1 cellular context compared by ENCODE assay signal in genomic region chr12:69243099-69244084, GRCh38.
A peak's percentile ranks its signal among the peaks of the same experiment; 100 is the strongest.
TF ChIP-seq lines count a peak whose summit lies in the region.

No MANE protein-coding gene starts in this region.

TF ChIP-seq in GM12878, 131 proteins besides CTCF, POLR2A, EP300 and RAD21 (continued from another document):
- no peak for TF ChIP-seq MTA3 (IDR thresholded peaks at IDR 0.05; ENCODE audit: borderline replicate concordance, low read length)
- TF ChIP-seq, protein P1, sequence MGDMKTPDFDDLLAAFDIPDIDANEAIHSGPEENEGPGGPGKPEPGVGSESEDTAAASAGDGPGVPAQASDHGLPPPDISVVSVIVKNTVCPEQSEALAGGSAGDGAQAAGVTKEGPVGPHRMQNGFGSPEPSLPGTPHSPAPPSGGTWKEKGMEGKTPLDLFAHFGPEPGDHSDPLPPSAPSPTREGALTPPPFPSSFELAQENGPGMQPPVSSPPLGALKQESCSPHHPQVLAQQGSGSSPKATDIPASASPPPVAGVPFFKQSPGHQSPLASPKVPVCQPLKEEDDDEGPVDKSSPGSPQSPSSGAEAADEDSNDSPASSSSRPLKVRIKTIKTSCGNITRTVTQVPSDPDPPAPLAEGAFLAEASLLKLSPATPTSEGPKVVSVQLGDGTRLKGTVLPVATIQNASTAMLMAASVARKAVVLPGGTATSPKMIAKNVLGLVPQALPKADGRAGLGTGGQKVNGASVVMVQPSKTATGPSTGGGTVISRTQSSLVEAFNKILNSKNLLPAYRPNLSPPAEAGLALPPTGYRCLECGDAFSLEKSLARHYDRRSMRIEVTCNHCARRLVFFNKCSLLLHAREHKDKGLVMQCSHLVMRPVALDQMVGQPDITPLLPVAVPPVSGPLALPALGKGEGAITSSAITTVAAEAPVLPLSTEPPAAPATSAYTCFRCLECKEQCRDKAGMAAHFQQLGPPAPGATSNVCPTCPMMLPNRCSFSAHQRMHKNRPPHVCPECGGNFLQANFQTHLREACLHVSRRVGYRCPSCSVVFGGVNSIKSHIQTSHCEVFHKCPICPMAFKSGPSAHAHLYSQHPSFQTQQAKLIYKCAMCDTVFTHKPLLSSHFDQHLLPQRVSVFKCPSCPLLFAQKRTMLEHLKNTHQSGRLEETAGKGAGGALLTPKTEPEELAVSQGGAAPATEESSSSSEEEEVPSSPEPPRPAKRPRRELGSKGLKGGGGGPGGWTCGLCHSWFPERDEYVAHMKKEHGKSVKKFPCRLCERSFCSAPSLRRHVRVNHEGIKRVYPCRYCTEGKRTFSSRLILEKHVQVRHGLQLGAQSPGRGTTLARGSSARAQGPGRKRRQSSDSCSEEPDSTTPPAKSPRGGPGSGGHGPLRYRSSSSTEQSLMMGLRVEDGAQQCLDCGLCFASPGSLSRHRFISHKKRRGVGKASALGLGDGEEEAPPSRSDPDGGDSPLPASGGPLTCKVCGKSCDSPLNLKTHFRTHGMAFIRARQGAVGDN (IDR thresholded peaks at IDR 0.05) = 0 out of 2 replicates have a peak, but pooled peaks have one; percentile 23
- TF ChIP-seq RUNX3 (IDR thresholded peaks at IDR 0.05; ENCODE audit: low read length) = peak; percentile 95
- TF ChIP-seq MEF2B (IDR thresholded peaks at IDR 0.05; ENCODE audit: partially characterized antibody, poor library complexity, severe bottlenecking) = peak; percentile 65
- 0 out of 2 replicates have a peak, but pooled peaks have one; percentile 66 for TF ChIP-seq CBX5 (IDR thresholded peaks at IDR 0.05; ENCODE audit: low read depth)
- TF ChIP-seq HCFC1 (IDR thresholded peaks at IDR 0.05; ENCODE audit: low read length) = no peak
- peak; percentile 50 for TF ChIP-seq ATF7 (IDR thresholded peaks at IDR 0.05; ENCODE audit: low read depth)
- TF ChIP-seq ZNF622 (IDR thresholded peaks at IDR 0.05) = no peak
